11 cellular contexts compared by ENCODE assay signal in genomic region chr2:9618410-9618809, GRCh38. TPM values are rescaled to one million over a fixed set of nuclear protein-coding genes. Genes with fewer than 3 reads are reported as not detected.
DNase-seq lines count a peak whose midpoint lies in the region; ATAC-seq lines count a peak whose summit lies in the region.
"Had no signal": no experiment of that assay in that cellular context is flagged by ENCODE, and none has a peak within 500 bp of the region (broad histone marks: within the 10 kb centered on the region; RNA-seq: fewer than 3 reads in every experiment).

No MANE protein-coding gene starts in this region.

- peaks cover 100% of the 10 kb centered on the region for H4K20me1 ChIP-seq in BLaER1

- peak overlapping the region; percentile 35; the same call in 1 of the 2 replicates for H3K4me3 ChIP-seq in BLaER1
- H3K4me3 ChIP-seq: skin epidermis had no signal

- ATAC-seq in GM18511 (IDR thresholded peaks at IDR 0.05; ENCODE audit: unreplicated experiment) = peak; percentile 51

- no peaks in the 10 kb centered on the region for H3K27me3 ChIP-seq in BLaER1

- peak overlapping the region; percentile 39; the same call in 1 of the 2 replicates for H3K9ac ChIP-seq in BLaER1

- H3K27ac ChIP-seq in BLaER1 (peak overlapping the region; percentile 64), KOPT-K1 (ENCODE audit: low read depth, low read length, poor library complexity, severe bottlenecking) (peak overlapping the region; percentile 12), epithelial cell of prostate (peak overlapping the region; percentile 2)
- H3K27ac ChIP-seq: C4-2B had no signal

- peaks cover 81% of the 10 kb centered on the region for H3K4me1 ChIP-seq in BLaER1

- H3K4me2 ChIP-seq in BLaER1 = peak overlapping the region; percentile 78

- H3K36me3 ChIP-seq in BLaER1 (peaks cover 64% of the 10 kb centered on the region), KOPT-K1 (ENCODE audit: insufficient read depth, low read length) (peaks cover 67% of the 10 kb centered on the region)

- DNase-seq in epithelial cell of prostate (ENCODE audit: low read depth, low spot score) (no peak), GOT3 (lab: John Stamatoyannopoulos, UW) (no peak), mesenteric fat pad (ENCODE audit: low spot score) (no peak), RPMI8226 (no peak), NOMO-1 treated with dmso at 0.1 percent for 144 hours (lab: John Stamatoyannopoulos, UW; ENCODE audit: unreplicated experiment) (no peak)
- DNase-seq: NCI-H2171 treated with DMSO at 0.1 percent for 48 hours had no signal

- H3K9me3 ChIP-seq in BLaER1 (no peaks in the 10 kb centered on the region), KOPT-K1 (ENCODE audit: insufficient read depth, low read length, poor library complexity, severe bottlenecking) (no peaks in the 10 kb centered on the region)

RNA-seq across cellular contexts. Expression of gene YWHAQ, which starts 12.4 kb away (rescaled TPM):
- 183 TPM for total RNA-seq in mesenteric fat pad

Comparison
In these comparisons a context has a peak if more than half of its experiments do, and no peak if none do; other contexts are left out.
1. H3K27ac ChIP-seq: peak in every context shown above with its lines; median percentile 64 in BLaER1; 12 in KOPT-K1; 2 in epithelial cell of prostate.